ENCODE assay signal across 8 cellular contexts in genomic region chr6:119078449-119079287, GRCh38. TPM values are rescaled to one million over a fixed set of nuclear protein-coding genes. Genes with fewer than 3 reads are reported as not detected.
DNase-seq lines count a peak whose midpoint lies in the region; ATAC-seq and TF ChIP-seq lines count a peak whose summit lies in the region.

FAM184A (minus strand) TSS chr6:119078664; CDS start chr6:119078299, 365 bp downstream.

- H3K27ac ChIP-seq in BLaER1 treated with 17β-estradiol and CSF1 and Interleukin-3, amounts not matched to agents 10 nM and 100 nM: 0 out of 22 replicates have a peak within 1 kb of the TSS, but pooled peaks of 3 of the 11 experiments have one; percentile 13 to 28 (median 20)
- H3K27ac ChIP-seq in mucosa of rectum (ENCODE audit: low read depth in 2 of 2, low read length in 2 of 2): peak within 1 kb of the TSS in 1 of 2 donors; percentile 20

- DNase-seq in NT2/D1 (ENCODE audit: low read depth, low spot score) (no peak), activated T-cell treated with anti-CD3 and anti-CD28 coated beads for 4 hours (peak; percentile 49), epithelial cell of proximal tubule (ENCODE audit: low read depth) (no peak)
- DNase-seq in stimulated activated CD8-positive, alpha-beta memory T cell treated with anti-CD3 and anti-CD28 coated beads, Interleukin-4, amount 100 ng/mL, for 48 hours: peak; percentile 70

- H3K4me2 ChIP-seq in BLaER1 treated with 17β-estradiol and CSF1 and Interleukin-3, amounts not matched to agents 10 nM and 100 nM: peak within 1 kb of the TSS; percentile 82 to 96 (median 93)

- H3K9ac ChIP-seq in BLaER1 treated with 17β-estradiol and CSF1 and Interleukin-3, amounts not matched to agents 10 nM and 100 nM: peak within 1 kb of the TSS; percentile 38 to 73 (median 63); a peak in 21 of 22 replicates
- H3K9ac ChIP-seq in NT2/D1 (ENCODE audit: insufficient read length, low read depth): peak within 1 kb of the TSS; percentile 76
- H3K9ac ChIP-seq in mucosa of rectum (ENCODE audit: low read depth in 1 of 2, low read length in 2 of 2): peak within 1 kb of the TSS; percentile 36 to 52

- ATAC-seq in GM19438 (IDR thresholded peaks at IDR 0.05; ENCODE audit: low read depth, unreplicated experiment): peak; percentile 59
- ATAC-seq in HG03521 (IDR thresholded peaks at IDR 0.05; ENCODE audit: unreplicated experiment): peak; percentile 60

- H3K4me3 ChIP-seq in BLaER1 treated with 17β-estradiol and CSF1 and Interleukin-3, amounts not matched to agents 10 nM and 100 nM: peak within 1 kb of the TSS; percentile 64 to 76 (median 68)
- H3K4me3 ChIP-seq in NT2/D1 (ENCODE audit: insufficient read length, low read depth) (peak within 1 kb of the TSS; percentile 68), epithelial cell of proximal tubule (ENCODE audit: low read depth, low read length) (peak within 1 kb of the TSS; percentile 59), mucosa of rectum (ENCODE audit: low read length in 2 of 2) (peak within 1 kb of the TSS; percentile 60 to 83)

- H3K36me3 ChIP-seq in BLaER1 treated with 17β-estradiol and CSF1 and Interleukin-3, amounts not matched to agents 10 nM and 100 nM: peaks cover 0 to 6% (median 0%) of the 10 kb centered on the region in 11 experiments; a peak in 1 of 22 replicates
- no peaks in the 10 kb centered on the region for H3K36me3 ChIP-seq in NT2/D1 (ENCODE audit: insufficient read depth, insufficient read length, low read length)
- no peaks in the 10 kb centered on the region for H3K36me3 ChIP-seq in mucosa of rectum (ENCODE audit: control insufficient read depth in 2 of 2, insufficient read depth in 2 of 2, low read length in 2 of 2)

- peak; percentile 28 for TF ChIP-seq CTCF in epithelial cell of proximal tubule (conservative IDR thresholded peaks at IDR 0.05; ENCODE audit: low read depth, low read length)

- peaks cover 23 to 39% (median 34%) of the 10 kb centered on the region in 11 experiments for H3K9me3 ChIP-seq in BLaER1 treated with 17β-estradiol and CSF1 and Interleukin-3, amounts not matched to agents 10 nM and 100 nM (replicated peaks in 1 of 11)
- H3K9me3 ChIP-seq in NT2/D1 (ENCODE audit: insufficient read depth, low read length) (peaks cover 9% of the 10 kb centered on the region; the same call in 1 of the 2 replicates), mucosa of rectum (ENCODE audit: control insufficient read depth in 2 of 2, low read length in 2 of 2) (no peaks in the 10 kb centered on the region)

- H3K27me3 ChIP-seq in BLaER1 treated with 17β-estradiol and CSF1 and Interleukin-3, amounts not matched to agents 10 nM and 100 nM: peaks cover 41 to 50% (median 45%) of the 10 kb centered on the region in 11 experiments
- H3K27me3 ChIP-seq in NT2/D1 (ENCODE audit: insufficient read depth, insufficient read length) (peaks cover 12% of the 10 kb centered on the region), mucosa of rectum (ENCODE audit: control insufficient read depth in 2 of 2, insufficient read depth in 2 of 2, low read length in 2 of 2) (peaks cover 4 to 9% of the 10 kb centered on the region in 2 donors)

- H4K20me1 ChIP-seq in BLaER1 treated with 17β-estradiol and CSF1 and Interleukin-3, amounts not matched to agents 10 nM and 100 nM: no peaks in the 10 kb centered on the region

- H3K4me1 ChIP-seq in BLaER1 treated with 17β-estradiol and CSF1 and Interleukin-3, amounts not matched to agents 10 nM and 100 nM: peaks cover 0 to 12% (median 8%) of the 10 kb centered on the region in 10 experiments; a peak in 12 of 20 replicates
- H3K4me1 ChIP-seq in NT2/D1 (ENCODE audit: insufficient read depth, insufficient read length) (no peaks in the 10 kb centered on the region), mucosa of rectum (ENCODE audit: control insufficient read depth in 2 of 2, insufficient read depth in 2 of 2, low read length in 2 of 2) (peaks cover 3 to 5% of the 10 kb centered on the region in 2 donors)

RNA-seq across cellular contexts. Expression of gene FAM184A, which starts in this region (rescaled TPM):
- total RNA-seq in epithelial cell of proximal tubule: 1.2 and 1.9 TPM in 2 replicates

Comparison
In these comparisons a context has a peak if more than half of its experiments do, and no peak if none do; other contexts are left out.
1. DNase-seq: peak in activated T-cell treated with anti-CD3 and anti-CD28 coated beads for 4 hours (single experiment) and stimulated activated CD8-positive, alpha-beta memory T cell treated with anti-CD3 and anti-CD28 coated beads, Interleukin-4, amount 100 ng/mL, for 48 hours (single experiment); none in NT2/D1 (single experiment) and epithelial cell of proximal tubule (single experiment).
2. Peak in every context shown above with its lines, with median percentiles within 50 percentile points of each other: H3K4me3 ChIP-seq and H3K9ac ChIP-seq.